ENCODE assay signal across 13 cellular contexts in the genomic region with DNA sequence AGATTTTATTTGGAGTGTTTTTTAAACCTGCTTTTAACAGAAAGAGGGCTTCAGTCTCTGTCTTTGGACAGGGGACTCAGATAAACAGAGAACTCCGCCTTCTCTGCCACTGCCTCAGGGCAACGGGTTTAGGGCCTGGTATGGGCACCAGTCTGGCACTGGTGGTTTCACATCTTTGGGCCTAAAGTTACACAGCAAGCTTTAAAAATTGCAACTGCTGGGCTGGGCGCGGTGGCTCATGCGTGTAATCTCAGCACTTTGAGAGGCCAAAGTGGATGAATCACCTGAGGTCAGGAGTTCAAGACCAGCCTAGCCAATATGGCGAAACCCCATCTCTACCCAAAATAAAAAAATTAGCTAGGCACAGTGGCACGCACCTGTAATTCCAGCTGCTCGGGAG. TPM values are rescaled to one million over a fixed set of nuclear protein-coding genes. Genes with fewer than 3 reads are reported as not detected.
"Had no signal": no experiment of that assay in that cellular context is flagged by ENCODE, and none has a peak within 500 bp of the region (broad histone marks: within the 10 kb centered on the region; RNA-seq: fewer than 3 reads in every experiment).

No MANE protein-coding gene starts in this region.

- H3K27ac Mint-ChIP-seq: activated naive CD4-positive, alpha-beta T cell treated with anti-CD3 and anti-CD28 coated beads for 36 hours; T-helper 2 cell treated with Interferon-gamma antibody and Interleukin-4, amounts not matched to agents 5 μg/mL and 100 μg/mL, for 36 hours had no signal

- DNase-seq: activated CD4-positive, alpha-beta T cell treated with anti-CD3 and anti-CD28 coated beads for 1 hour; activated naive CD4-positive, alpha-beta T cell treated with anti-CD3 and anti-CD28 coated beads for 36 hours; caudate nucleus; colonic mucosa; effector CD4-positive, alpha-beta T cell; hypothalamus; left cardiac atrium; lower lobe of right lung; midbrain; thyroid gland had no signal

- H3K4me3 Mint-ChIP-seq: activated naive CD4-positive, alpha-beta T cell treated with anti-CD3 and anti-CD28 coated beads for 36 hours; T-helper 2 cell treated with Interferon-gamma antibody and Interleukin-4, amounts not matched to agents 5 μg/mL and 100 μg/mL, for 36 hours had no signal

- ATAC-seq: gastroesophageal sphincter, left cardiac atrium, lower lobe of right lung had no signal

- H3K9me3 Mint-ChIP-seq: activated naive CD4-positive, alpha-beta T cell treated with anti-CD3 and anti-CD28 coated beads for 36 hours; T-helper 2 cell treated with Interferon-gamma antibody and Interleukin-4, amounts not matched to agents 5 μg/mL and 100 μg/mL, for 36 hours had no signal

RNA-seq across cellular contexts. Expression of a gene that starts 10.3 kb away (rescaled TPM):
- total RNA-seq: smooth muscle cell had no signal
